ENCODE assay signal across 8 cellular contexts in the genomic region with DNA sequence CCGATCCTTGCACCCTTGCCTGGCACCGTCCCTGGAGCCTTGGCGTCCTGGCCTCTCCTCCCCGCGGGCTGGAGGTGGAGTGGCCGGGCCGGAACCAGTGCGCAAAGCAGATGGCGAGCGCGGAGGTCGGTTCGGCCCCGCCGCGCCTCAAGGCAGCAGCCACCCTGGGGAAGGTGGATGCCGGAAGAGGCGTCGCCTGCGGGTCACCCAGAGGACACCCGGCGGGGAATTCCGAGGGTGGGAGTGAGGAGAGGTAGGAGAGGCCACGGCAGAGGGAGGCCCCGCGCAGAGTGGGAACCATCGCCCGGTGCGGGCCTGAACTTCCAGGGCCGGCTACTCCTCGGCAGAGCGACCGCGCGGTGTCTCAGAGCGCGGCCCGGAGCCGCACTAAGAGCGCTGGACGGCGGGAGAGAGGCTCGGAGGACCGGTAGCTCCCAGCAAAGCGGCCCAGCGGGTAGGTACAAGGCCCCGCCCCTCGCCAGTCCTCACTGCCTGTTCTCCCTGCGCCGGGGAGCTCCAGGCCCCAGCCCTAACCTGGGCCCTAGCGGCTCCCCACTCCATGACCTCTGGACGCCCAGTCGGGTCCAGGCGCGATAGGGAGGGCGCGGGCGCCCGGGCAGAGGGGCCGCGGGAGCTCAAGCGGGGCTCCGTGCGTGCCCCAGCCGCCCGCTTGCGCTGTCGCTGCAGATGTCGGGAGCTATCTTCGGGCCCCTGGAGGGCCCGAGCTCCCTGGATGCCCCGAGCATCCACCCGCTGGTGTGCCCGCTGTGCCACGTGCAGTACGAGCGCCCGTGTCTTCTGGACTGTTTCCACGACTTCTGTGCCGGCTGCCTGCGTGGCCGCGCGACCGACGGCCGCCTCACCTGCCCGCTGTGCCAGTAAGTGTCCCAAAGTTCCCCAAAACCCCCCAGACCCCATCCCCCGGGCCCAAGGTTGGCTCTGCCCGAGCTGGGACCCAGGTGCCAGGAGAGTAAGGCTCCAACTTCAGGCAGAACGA.
DNase-seq lines count a peak whose midpoint lies in the region; ATAC-seq lines count a peak whose summit lies in the region.

A gene with protein sequence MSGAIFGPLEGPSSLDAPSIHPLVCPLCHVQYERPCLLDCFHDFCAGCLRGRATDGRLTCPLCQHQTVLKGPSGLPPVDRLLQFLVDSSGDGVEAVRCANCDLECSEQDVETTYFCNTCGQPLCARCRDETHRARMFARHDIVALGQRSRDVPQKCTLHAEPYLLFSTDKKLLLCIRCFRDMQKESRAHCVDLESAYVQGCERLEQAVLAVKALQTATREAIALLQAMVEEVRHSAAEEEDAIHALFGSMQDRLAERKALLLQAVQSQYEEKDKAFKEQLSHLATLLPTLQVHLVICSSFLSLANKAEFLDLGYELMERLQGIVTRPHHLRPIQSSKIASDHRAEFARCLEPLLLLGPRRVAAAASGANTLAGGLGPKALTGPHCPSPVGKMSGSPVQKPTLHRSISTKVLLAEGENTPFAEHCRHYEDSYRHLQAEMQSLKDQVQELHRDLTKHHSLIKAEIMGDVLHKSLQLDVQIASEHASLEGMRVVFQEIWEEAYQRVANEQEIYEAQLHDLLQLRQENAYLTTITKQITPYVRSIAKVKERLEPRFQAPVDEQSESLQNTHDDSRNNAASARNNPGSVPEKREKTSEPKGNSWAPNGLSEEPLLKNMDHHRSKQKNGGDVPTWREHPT (plus strand): TSS at position 271 of the 997 bp plus-strand sequence. CDS start 417 bp downstream, at position 688.

- H3K27ac ChIP-seq in iPS-18a (ENCODE audit: low read length): no peak within 1 kb of the TSS

- H3K27me3 ChIP-seq in iPS-18a (ENCODE audit: control insufficient read depth, insufficient read depth, low read length): peaks cover 47% of the 10 kb centered on the region

- no peaks in the 10 kb centered on the region for H3K36me3 ChIP-seq in iPS-18a (ENCODE audit: control insufficient read depth, low read depth, low read length)

- H3K9ac ChIP-seq in iPS-18a (ENCODE audit: low read length): no peak within 1 kb of the TSS

- peaks cover 3% of the 10 kb centered on the region for H3K4me1 ChIP-seq in iPS-18a (ENCODE audit: control insufficient read depth, low read depth, low read length)

- DNase-seq in SW480 (ENCODE audit: low spot score): peak; percentile 84
- DNase-seq in astrocyte of the hippocampus (ENCODE audit: low read depth, low spot score): peak; percentile 92
- peak; percentile 47 to 73 for DNase-seq in stimulated activated CD4-positive, alpha-beta T cell treated with anti-CD3 and anti-CD28 coated beads, Interleukin-12 subunit alpha, Interleukin-12 subunit beta, amount 100 ng/mL, for 24 hours (ENCODE audit: low read depth in 2 of 2)
- no peak for DNase-seq in SKM-1 treated with dmso at 0.1 percent for 144 hours (lab: John Stamatoyannopoulos, UW; ENCODE audit: unreplicated experiment)
- no peak for DNase-seq in AML-193 (lab: John Stamatoyannopoulos, UW)

- no peaks in the 10 kb centered on the region for H3K9me3 ChIP-seq in iPS-18a (ENCODE audit: control insufficient read depth, low read depth, low read length)

- peak within 1 kb of the TSS; percentile 54 for H3K4me3 ChIP-seq in iPS-18a (ENCODE audit: low read length)

- peak; percentile 50 for ATAC-seq in GM18498 (IDR thresholded peaks at IDR 0.05; ENCODE audit: unreplicated experiment)
- ATAC-seq in HG02798 (IDR thresholded peaks at IDR 0.05; ENCODE audit: poor library complexity, unreplicated experiment): peak; percentile 71

Comparison
In these comparisons a context has a peak if more than half of its experiments do, and no peak if none do; other contexts are left out.
1. DNase-seq: peak in SW480 (single experiment), astrocyte of the hippocampus (single experiment) and stimulated activated CD4-positive, alpha-beta T cell treated with anti-CD3 and anti-CD28 coated beads, Interleukin-12 subunit alpha, Interleukin-12 subunit beta, amount 100 ng/mL, for 24 hours (2 of 2); none in SKM-1 treated with dmso at 0.1 percent for 144 hours (single experiment) and AML-193 (0 of 2).